Comparison of ENCODE assay signal across 13 cellular contexts in genomic region chr15:57477736-57478522, GRCh38.
DNase-seq lines count a peak whose midpoint lies in the region; ATAC-seq and TF ChIP-seq lines count a peak whose summit lies in the region.
"Had no signal": no experiment of that assay in that cellular context is flagged by ENCODE, and none has a peak within 500 bp of the region (broad histone marks: within the 10 kb centered on the region; RNA-seq: fewer than 3 reads in every experiment).

No MANE protein-coding gene starts in this region.

- H2BK15ac ChIP-seq in H9 (ENCODE audit: low read depth, low read length), result no peak overlapping the region

- H4K8ac ChIP-seq in H9 (replicated peaks; ENCODE audit: insufficient read length, low read depth, low read length), result no peak overlapping the region

- no peaks in the 10 kb centered on the region for H3K79me1 ChIP-seq in H9 (ENCODE audit: insufficient read depth, low read depth, low read length, poor library complexity, severe bottlenecking)

- H3K9me3 ChIP-seq in H9 (ENCODE audit: control insufficient read depth, low read depth, low read length) (no peaks in the 10 kb centered on the region), WERI-Rb-1 (ENCODE audit: severe bottlenecking) (no peaks in the 10 kb centered on the region)
- H3K9me3 ChIP-seq: gastrocnemius medialis had no signal

- H2BK20ac ChIP-seq in H9 (ENCODE audit: low read depth, low read length, poor library complexity, severe bottlenecking), result no peak overlapping the region

- H4K5ac ChIP-seq in H9 (ENCODE audit: insufficient read length, low read depth, low read length), result no peak overlapping the region

- H3K14ac ChIP-seq in H9 (ENCODE audit: insufficient read depth, low read length), result no peak overlapping the region

- H3K56ac ChIP-seq in H9 (ENCODE audit: insufficient read length, low read depth, low read length), result no peak overlapping the region

- TF ChIP-seq CTCF in GM12865 (IDR thresholded peaks at IDR 0.05; ENCODE audit: insufficient read depth, low read depth, low read length, missing control alignments) (no peak), H9 (conservative IDR thresholded peaks at IDR 0.05) (no peak), chondrocyte (IDR thresholded peaks at IDR 0.05) (no peak), WERI-Rb-1 (IDR thresholded peaks at IDR 0.05; ENCODE audit: low read depth, low read length) (no peak)

- H3K4me1 ChIP-seq in H9 (ENCODE audit: insufficient read depth, low read length), result peaks cover 5% of the 10 kb centered on the region; the same call in 1 of the 2 replicates
- H3K4me1 ChIP-seq: gastrocnemius medialis had no signal

- H3K27ac Mint-ChIP-seq in H9 (peak overlapping the region; percentile 82 to 86 (median 83)), chondrocyte (ENCODE audit: unreplicated experiment) (peak overlapping the region; percentile 39)

- peaks cover 0 to 2% of the 10 kb centered on the region in 2 experiments; a peak in 1 of 5 replicates for H3K9me3 Mint-ChIP-seq in H9
- peaks cover 4% of the 10 kb centered on the region for H3K9me3 Mint-ChIP-seq in chondrocyte (ENCODE audit: low read depth)

- H3K4me3 Mint-ChIP-seq in H9 (peak overlapping the region in 1 of 2 experiments; percentile 34; a peak in 1 of 5 replicates), chondrocyte (ENCODE audit: unreplicated experiment) (no peak overlapping the region)
- H3K4me3 Mint-ChIP-seq: naive B cell had no signal

- ATAC-seq in HG02981 (IDR thresholded peaks at IDR 0.05; ENCODE audit: unreplicated experiment), result no peak
- ATAC-seq: gastrocnemius medialis had no signal

- H3K4me1 Mint-ChIP-seq in H9, result peaks cover 38 to 44% of the 10 kb centered on the region in 2 experiments
- H3K4me1 Mint-ChIP-seq in chondrocyte (ENCODE audit: low read depth), result peaks cover 40% of the 10 kb centered on the region

- peaks cover 14 to 20% (median 18%) of the 10 kb centered on the region in 3 experiments for H3K36me3 Mint-ChIP-seq in H9 (ENCODE audit: insufficient read depth in 1 of 3, low read depth in 3 of 3)
- peaks cover 3% of the 10 kb centered on the region for H3K36me3 Mint-ChIP-seq in chondrocyte (ENCODE audit: low read depth)
- H3K36me3 Mint-ChIP-seq: naive B cell had no signal

- no peaks in the 10 kb centered on the region for H3K23me2 ChIP-seq in H9 (ENCODE audit: insufficient read length, low read depth, low read length, poor library complexity, severe bottlenecking)

- H2BK5ac ChIP-seq in H9 (ENCODE audit: insufficient read length, low read length), result no peak overlapping the region

- H3K79me2 ChIP-seq in H9 (ENCODE audit: insufficient read depth, low read length), result no peaks in the 10 kb centered on the region

- H2BK12ac ChIP-seq in H9 (ENCODE audit: insufficient read length, low read depth, low read length), result no peak overlapping the region

- H3K18ac ChIP-seq in H9 (ENCODE audit: insufficient read length, low read depth, low read length), result no peak overlapping the region

- no peak overlapping the region for H3K4me3 ChIP-seq in GM12865 (ENCODE audit: low read depth, low read length)
- no peak overlapping the region for H3K4me3 ChIP-seq in WERI-Rb-1 (ENCODE audit: low read depth, low read length)
- H3K4me3 ChIP-seq: gastrocnemius medialis had no signal

- H3K27me3 ChIP-seq in H9 (ENCODE audit: insufficient read depth, low read length), result no peaks in the 10 kb centered on the region
- H3K27me3 ChIP-seq in WERI-Rb-1 (ENCODE audit: insufficient read depth, low read depth, severe bottlenecking), result peaks cover under 1% of the 10 kb centered on the region
- H3K27me3 ChIP-seq: gastrocnemius medialis had no signal

- H3K4me2 ChIP-seq in H9 (ENCODE audit: insufficient read depth, insufficient read length, low read length), result no peak overlapping the region

- H3K4ac ChIP-seq in H9 (ENCODE audit: low read depth, low read length), result no peak overlapping the region

- no peak overlapping the region for H2AFZ ChIP-seq in H9 (ENCODE audit: low read length)

- no peak overlapping the region for H2BK120ac ChIP-seq in H9 (ENCODE audit: low read depth, low read length, poor library complexity, severe bottlenecking)

- no peak overlapping the region for H3K23ac ChIP-seq in H9 (ENCODE audit: insufficient read length, low read depth, low read length)

- no peaks in the 10 kb centered on the region for H4K20me1 ChIP-seq in H9 (ENCODE audit: control insufficient read depth, insufficient read depth, insufficient read length)

- WGBS in H9 (ENCODE audit: extremely low coverage, insufficient read length, low lambda C conversion rate), result no CpG with 5 or more reads among the region's 9 CpGs

- H3K36me3 ChIP-seq in WERI-Rb-1, result 0 out of 2 replicates have a peak, but pooled peaks cover 3% of the 10 kb centered on the region
- H3K36me3 ChIP-seq: gastrocnemius medialis had no signal

- H4K91ac ChIP-seq in H9 (ENCODE audit: insufficient read length, low read depth, low read length), result no peak overlapping the region

- H3K27me3 Mint-ChIP-seq in H9 (ENCODE audit: low read depth), result no peaks in the 10 kb centered on the region; the same call in 1 of the 2 replicates
- no peaks in the 10 kb centered on the region for H3K27me3 Mint-ChIP-seq in chondrocyte (ENCODE audit: low read depth)

- H2AK5ac ChIP-seq in H9 (ENCODE audit: insufficient read length, low read length), result no peak overlapping the region

- H3T11ph ChIP-seq in H9 (ENCODE audit: low read length), result no peak overlapping the region

- H3K9ac ChIP-seq in H9 (ENCODE audit: extremely low read depth, insufficient read length, low read length), result no peak overlapping the region

- peak; percentile 2 for DNase-seq in GM12865 (ENCODE audit: low read depth)
- DNase-seq in H9, result peak; percentile 47
- DNase-seq in chondrocyte (ENCODE audit: low spot score), result no peak
- DNase-seq in mucosa of gallbladder (ENCODE audit: low spot score), result peak; percentile 57
- DNase-seq in activated effector memory CD4-positive, alpha-beta T cell treated with Interleukin-2 at 50 U/mL for 16 hours, result no peak
- no peak for DNase-seq in WERI-Rb-1
- no peak for DNase-seq in activated CD8-positive, alpha-beta memory T cell treated with anti-CD3 and anti-CD28 coated beads, Interleukin-2, amount 50 U/mL, for 4 hours
- DNase-seq: activated CD4-positive, CD25-positive, alpha-beta regulatory T cell; cerebellar nuclear complex; gastrocnemius medialis; naive B cell; stimulated activated naive CD4-positive, alpha-beta T cell treated with Interleukin-2 at 50 U/mL for 16 hours had no signal

- H3K27ac ChIP-seq in H9 (ENCODE audit: insufficient read length, low read depth, low read length) (no peak overlapping the region), WERI-Rb-1 (no peak overlapping the region)
- H3K27ac ChIP-seq: gastrocnemius medialis had no signal

Comparison
In these comparisons a context has a peak if more than half of its experiments do, and no peak if none do; other contexts are left out.
1. DNase-seq: peak in GM12865 (single experiment), H9 (single experiment) and mucosa of gallbladder (single experiment); none in chondrocyte (single experiment), activated effector memory CD4-positive, alpha-beta T cell treated with Interleukin-2 at 50 U/mL for 16 hours (single experiment), WERI-Rb-1 (single experiment) and activated CD8-positive, alpha-beta memory T cell treated with anti-CD3 and anti-CD28 coated beads, Interleukin-2, amount 50 U/mL, for 4 hours (single experiment).